In genomic region chr20:31721408-31722332, GRCh38 we compare ENCODE assay signal across 8 cellular contexts. TPM values are rescaled to one million over a fixed set of nuclear protein-coding genes. Genes with fewer than 3 reads are reported as not detected.
DNase-seq lines count a peak whose midpoint lies in the region; ATAC-seq and TF ChIP-seq lines count a peak whose summit lies in the region.

No MANE protein-coding gene starts in this region.

- H3K4me1 ChIP-seq in esophagus muscularis mucosa (peaks cover 29 to 57% (median 49%) of the 10 kb centered on the region in 4 donors), neuronal stem cell (ENCODE audit: control insufficient read depth in 2 of 2, insufficient read depth in 1 of 2, low read depth in 1 of 2, low read length in 2 of 2) (peaks cover 16 to 27% of the 10 kb centered on the region in 2 donors)

- H3K18ac ChIP-seq in neuronal stem cell (ENCODE audit: low read length), result peak overlapping the region; percentile 13

- TF ChIP-seq POLR2A in esophagus muscularis mucosa (IDR thresholded peaks at IDR 0.05; ENCODE audit: low read depth), result no peak

- H3K79me1 ChIP-seq in neuronal stem cell (ENCODE audit: low read depth, low read length), result peaks cover 3% of the 10 kb centered on the region

- no peak overlapping the region for H3K14ac ChIP-seq in neuronal stem cell (ENCODE audit: low read length)

- no peaks in the 10 kb centered on the region for H3K9me3 ChIP-seq in WERI-Rb-1 (ENCODE audit: severe bottlenecking)
- H3K9me3 ChIP-seq in esophagus muscularis mucosa, result no peaks in the 10 kb centered on the region
- H3K9me3 ChIP-seq in neuronal stem cell (replicated peaks in 1 of 2; ENCODE audit: control insufficient read depth in 2 of 2, insufficient read depth in 1 of 2, low read depth in 1 of 2, low read length in 2 of 2), result no peaks in the 10 kb centered on the region

- H3K23ac ChIP-seq in neuronal stem cell (ENCODE audit: low read depth, low read length, poor library complexity), result peak overlapping the region; percentile 13

- intact Hi-C loops in esophagus muscularis mucosa (cut with DNase I), result loop anchor here (5.0 kb wide), 1 partner anchor 149 kb away; no protein-coding TSS in a partner anchor

- H2BK120ac ChIP-seq in neuronal stem cell (ENCODE audit: low read depth, low read length), result no peak overlapping the region

- peak overlapping the region; percentile 32 for H2BK15ac ChIP-seq in neuronal stem cell (ENCODE audit: low read length)

- no peak for TF ChIP-seq EP300 in esophagus muscularis mucosa (IDR thresholded peaks at IDR 0.05)

- peak overlapping the region; percentile 72 for H2AK5ac ChIP-seq in neuronal stem cell (ENCODE audit: low read depth, low read length)

- H3K36me3 ChIP-seq in WERI-Rb-1, result peaks cover 53% of the 10 kb centered on the region
- peaks cover 0 to 35% (median 4%) of the 10 kb centered on the region in 4 donors for H3K36me3 ChIP-seq in esophagus muscularis mucosa
- H3K36me3 ChIP-seq in neuronal stem cell (replicated peaks in 1 of 2; ENCODE audit: control insufficient read depth in 2 of 2, insufficient read depth in 2 of 2, low read length in 2 of 2), result peaks cover 4 to 51% of the 10 kb centered on the region in 2 donors

- no peak overlapping the region for H3K4ac ChIP-seq in neuronal stem cell (ENCODE audit: low read length)

- H3K27me3 ChIP-seq in WERI-Rb-1 (ENCODE audit: insufficient read depth, low read depth, severe bottlenecking) (no peaks in the 10 kb centered on the region), esophagus muscularis mucosa (no peaks in the 10 kb centered on the region), neuronal stem cell (ENCODE audit: control insufficient read depth in 3 of 3, insufficient read depth in 3 of 3, low read depth in 1 of 3, low read length in 3 of 3) (no peaks in the 10 kb centered on the region)

- TF ChIP-seq CTCF in WERI-Rb-1 (IDR thresholded peaks at IDR 0.05; ENCODE audit: low read depth, low read length) (no peak), esophagus muscularis mucosa (IDR thresholded peaks at IDR 0.05) (no peak)

- no peak overlapping the region for H4K91ac ChIP-seq in neuronal stem cell (ENCODE audit: low read depth, low read length, poor library complexity)

- H3K4me2 ChIP-seq in neuronal stem cell (ENCODE audit: insufficient read depth, low read length, poor library complexity, severe bottlenecking), result peak overlapping the region; percentile 20

- WGBS in esophagus muscularis mucosa, result 60% methylated on average over 23 of the region's 23 CpGs
- WGBS in neuronal stem cell (ENCODE audit: extremely low coverage in 2 of 2, insufficient read length in 2 of 2, insufficient replicate concordance in 1 of 2), 2 donors, result no CpG with 5 or more reads among the region's 23 CpGs

- peak; percentile 51 for DNase-seq in NCI-H345 (lab: John Stamatoyannopoulos, UW)
- no peak for DNase-seq in NCI-H345 treated with DMSO at 0.1 percent for 48 hours (lab: John Stamatoyannopoulos, UW; ENCODE audit: unreplicated experiment)
- no peak for DNase-seq in WERI-Rb-1
- DNase-seq in esophagus muscularis mucosa (ENCODE audit: extremely low spot score), result no peak
- no peak for DNase-seq in neuronal stem cell (ENCODE audit: low spot score)

- no peak overlapping the region for H3K9ac ChIP-seq in neuronal stem cell (ENCODE audit: low read depth, low read length, poor library complexity)

- H3K4me3 ChIP-seq in WERI-Rb-1 (ENCODE audit: low read depth, low read length) (peak overlapping the region; percentile 51), esophagus muscularis mucosa (peak overlapping the region; percentile 73 to 89 (median 82)), neuronal stem cell (ENCODE audit: low read length in 2 of 2) (peak overlapping the region; percentile 44 to 77)

- no peak overlapping the region for H2BK12ac ChIP-seq in neuronal stem cell (ENCODE audit: low read length)

- H3K27ac ChIP-seq in WERI-Rb-1 (peak overlapping the region; percentile 98), esophagus muscularis mucosa (replicated peaks in 1 of 4) (peak overlapping the region; percentile 93 to 99 (median 96)), neuronal stem cell (replicated peaks; ENCODE audit: low read length) (peak overlapping the region; percentile 94)

- no peak overlapping the region for H4K8ac ChIP-seq in neuronal stem cell (ENCODE audit: low read depth, low read length)

- no peak for ATAC-seq in GM21390 (IDR thresholded peaks at IDR 0.05; ENCODE audit: unreplicated experiment)
- ATAC-seq in GM21423 (IDR thresholded peaks at IDR 0.05; ENCODE audit: unreplicated experiment), result no peak
- no peak for ATAC-seq in HG03432 (IDR thresholded peaks at IDR 0.05; ENCODE audit: unreplicated experiment)

- H2BK5ac ChIP-seq in neuronal stem cell (ENCODE audit: low read length), result no peak overlapping the region

- H2AFZ ChIP-seq in neuronal stem cell (ENCODE audit: low read length), result peak overlapping the region; percentile 98

RNA-seq across cellular contexts. Expression of gene BCL2L1, which starts 1.0 kb away (rescaled TPM):
- total RNA-seq in esophagus muscularis mucosa, result 100 to 1,000 TPM in 3 of 4 donors, 10 to 100 TPM in 1; 94.3 to 181 (median 140) TPM
- polyA plus RNA-seq in neuronal stem cell (2013, experiment 1 of 2), result 37.9 TPM
- 38.2 TPM for polyA plus RNA-seq in neuronal stem cell (2013, experiment 2 of 2)

RNA-seq across cellular contexts. Expression of gene TPX2, which starts 17.4 kb away (rescaled TPM):
- 1 to 10 TPM in 1 of 4 donors, under 1 TPM in 3; under 0.01 to 1.1 (median 0.38) TPM for total RNA-seq in esophagus muscularis mucosa
- 174 TPM for polyA plus RNA-seq in neuronal stem cell (2013, experiment 1 of 2)
- 172 TPM for polyA plus RNA-seq in neuronal stem cell (2013, experiment 2 of 2)
